Comparison of ENCODE assay signal across 8 cellular contexts in genomic region chr18:26307161-26307773, GRCh38.
A peak's percentile ranks its signal among the peaks of the same experiment; 100 is the strongest.
DNase-seq lines count a peak whose midpoint lies in the region; ATAC-seq and TF ChIP-seq lines count a peak whose summit lies in the region.

No MANE protein-coding gene starts in this region.

- intact Hi-C loops in left colon (cut with DNase I, micrococcal nuclease), result no loop called here

- no peak overlapping the region for H3K4me3 ChIP-seq in GM12875 (ENCODE audit: low read depth, low read length)

- peak; percentile 80 for ATAC-seq in HG03342 (IDR thresholded peaks at IDR 0.05; ENCODE audit: unreplicated experiment)
- peak; percentile 68 for ATAC-seq in left colon
- no peak for ATAC-seq in GM18505 (IDR thresholded peaks at IDR 0.05; ENCODE audit: unreplicated experiment)

- TF ChIP-seq CTCF in AG09319 (IDR thresholded peaks at IDR 0.05; ENCODE audit: low read depth, low read length) (peak; percentile 80), GM12875 (IDR thresholded peaks at IDR 0.05; ENCODE audit: borderline replicate concordance, insufficient read depth, low read depth, low read length) (peak; percentile 51; the same call in 1 of the 2 replicates)

- no peak for TF ChIP-seq POLR2A in GM18505 (IDR thresholded peaks at IDR 0.05; ENCODE audit: borderline replicate concordance, extremely low read depth, insufficient read depth, insufficient read length)

- peak; percentile 12 for DNase-seq in AG09319 (ENCODE audit: extremely low read depth, low read depth)
- DNase-seq in NCI-H345 treated with DMSO at 0.1 percent for 48 hours (lab: John Stamatoyannopoulos, UW; ENCODE audit: unreplicated experiment), result peak; percentile 37
- peak; percentile 18 for DNase-seq in brain pericyte (ENCODE audit: low read depth, low spot score)
- DNase-seq in left colon, result no peak
- DNase-seq in stimulated activated naive CD4-positive, alpha-beta T cell treated with Interleukin-2 at 50 U/mL for 16 hours (lab: John Stamatoyannopoulos, UW), result no peak

Comparison
In these comparisons a context has a peak if more than half of its experiments do, and no peak if none do; other contexts are left out.
1. DNase-seq: peak in AG09319 (single experiment), NCI-H345 treated with DMSO at 0.1 percent for 48 hours (single experiment) and brain pericyte (single experiment); none in left colon (0 of 2) and stimulated activated naive CD4-positive, alpha-beta T cell treated with Interleukin-2 at 50 U/mL for 16 hours (single experiment).